ENCODE assay signal across 13 cellular contexts in the genomic region with DNA sequence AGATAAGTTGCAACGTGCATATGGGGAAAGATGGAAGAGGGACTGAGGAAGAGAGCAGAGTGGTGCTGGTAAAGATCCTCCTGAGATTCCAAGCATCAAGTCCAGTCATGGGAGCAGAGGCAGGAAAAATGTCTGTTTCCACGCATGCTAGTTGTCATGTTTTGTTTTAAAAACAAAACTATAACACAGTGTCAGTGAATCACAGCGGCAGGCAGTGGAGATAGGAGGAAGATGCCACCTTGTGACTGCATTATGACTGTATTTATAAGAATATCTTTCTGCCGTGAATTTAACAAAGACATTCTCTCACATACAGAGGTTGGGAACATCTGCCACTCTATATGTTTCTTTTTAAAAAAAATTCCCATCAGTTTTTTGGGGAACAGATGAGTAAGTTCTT. TPM values are rescaled to one million over a fixed set of nuclear protein-coding genes. Genes with fewer than 3 reads are reported as not detected.
DNase-seq lines count a peak whose midpoint lies in the region; ATAC-seq, FAIRE-seq and TF ChIP-seq lines count a peak whose summit lies in the region.
"Had no signal": no experiment of that assay in that cellular context is flagged by ENCODE, and none has a peak within 500 bp of the region (broad histone marks: within the 10 kb centered on the region; RNA-seq: fewer than 3 reads in every experiment).

No MANE protein-coding gene starts in this region.

- peaks cover 0 to 9% of the 10 kb centered on the region in 2 donors for H3K4me1 ChIP-seq in left lung

- POLR2A ChIA-PET in HEK293T (lab: Yijun Ruan, JAX), result no interaction called here

- CTCF ChIA-PET in HEK293T (lab: Yijun Ruan, JAX), result no interaction called here

- DNase-seq in AG20443 (ENCODE audit: low spot score) (peak; percentile 38), HTR-8/SVneo (ENCODE audit: insufficient read length, low spot score) (peak; percentile 21), left lung (no peak), HEK293T (ENCODE audit: extremely low spot score) (no peak)
- DNase-seq: activated naive CD8-positive, alpha-beta T cell treated with anti-CD3 and anti-CD28 coated beads, Interleukin-2, amount 10 ng/mL, durations not matched to agents 7 days and 5 days; DND-41; heart left ventricle; NCI-H1417 treated with DMSO at 0.1 percent for 48 hours; stimulated activated CD4-positive, alpha-beta T cell treated with anti-CD3 and anti-CD28 coated beads, Interleukin-4, amount 100 ng/mL, for 1 hour; stimulated activated naive CD8-positive, alpha-beta T cell treated with anti-CD3 and anti-CD28 coated beads, Interleukin-15, amount 100 ng/mL, for 72 hours had no signal

- no peak overlapping the region for H3K4me3 ChIP-seq in left lung
- H3K4me3 ChIP-seq: heart left ventricle had no signal

- intact Hi-C loops in left lung (cut with DNase I), result no loop called here

- peaks cover 26 to 41% of the 10 kb centered on the region in 2 donors for H3K27me3 ChIP-seq in left lung

- ATAC-seq in left lung (peak; percentile 30), HG02973 (IDR thresholded peaks at IDR 0.05; ENCODE audit: unreplicated experiment) (no peak), GM21515 (IDR thresholded peaks at IDR 0.05; ENCODE audit: unreplicated experiment) (no peak)
- ATAC-seq: heart left ventricle; stimulated activated naive CD8-positive, alpha-beta T cell treated with anti-CD3 and anti-CD28 coated beads, Interleukin-15, amount 100 ng/mL, for 72 hours had no signal

- peak; percentile 31 for FAIRE-seq in HTR-8/SVneo (lab: Jason Lieb, UNC)

- no peaks in the 10 kb centered on the region for H3K9me3 ChIP-seq in left lung

- H3K36me3 ChIP-seq in left lung, result no peaks in the 10 kb centered on the region
- H3K36me3 ChIP-seq: heart left ventricle had no signal

- no peak overlapping the region for H3K27ac ChIP-seq in VCaP
- no peak overlapping the region for H3K27ac ChIP-seq in left lung
- H3K27ac ChIP-seq: heart left ventricle had no signal

- peak; percentile 88 for TF ChIP-seq CTCF in VCaP (conservative IDR thresholded peaks at IDR 0.05)
- no peak for TF ChIP-seq CTCF in left lung (IDR thresholded peaks at IDR 0.05)

TF ChIP-seq in HEK293T, 16 proteins besides CTCF, POLR2A, EP300 and RAD21:
- no peak for TF ChIP-seq ELF4 (IDR thresholded peaks at IDR 0.05)
- TF ChIP-seq CTBP1 (IDR thresholded peaks at IDR 0.05; ENCODE audit: borderline replicate concordance), result no peak
- TF ChIP-seq, protein P1, sequence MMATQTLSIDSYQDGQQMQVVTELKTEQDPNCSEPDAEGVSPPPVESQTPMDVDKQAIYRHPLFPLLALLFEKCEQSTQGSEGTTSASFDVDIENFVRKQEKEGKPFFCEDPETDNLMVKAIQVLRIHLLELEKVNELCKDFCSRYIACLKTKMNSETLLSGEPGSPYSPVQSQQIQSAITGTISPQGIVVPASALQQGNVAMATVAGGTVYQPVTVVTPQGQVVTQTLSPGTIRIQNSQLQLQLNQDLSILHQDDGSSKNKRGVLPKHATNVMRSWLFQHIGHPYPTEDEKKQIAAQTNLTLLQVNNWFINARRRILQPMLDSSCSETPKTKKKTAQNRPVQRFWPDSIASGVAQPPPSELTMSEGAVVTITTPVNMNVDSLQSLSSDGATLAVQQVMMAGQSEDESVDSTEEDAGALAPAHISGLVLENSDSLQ (IDR thresholded peaks at IDR 0.05), result no peak
- no peak for TF ChIP-seq LEF1 (IDR thresholded peaks at IDR 0.05; ENCODE audit: borderline replicate concordance)
- no peak for TF ChIP-seq L3MBTL2 (conservative IDR thresholded peaks at IDR 0.05)
- no peak for TF ChIP-seq FOXA1 (IDR thresholded peaks at IDR 0.05)
- no peak for TF ChIP-seq SP1 (IDR thresholded peaks at IDR 0.05)
- TF ChIP-seq NFRKB (IDR thresholded peaks at IDR 0.05), result no peak
- no peak for TF ChIP-seq TARDBP (IDR thresholded peaks at IDR 0.05)
- TF ChIP-seq FOXM1 (IDR thresholded peaks at IDR 0.05; ENCODE audit: borderline replicate concordance), result no peak
- no peak for TF ChIP-seq FOXK2 (IDR thresholded peaks at IDR 0.05)
- TF ChIP-seq ARNT (IDR thresholded peaks at IDR 0.05), result no peak
- no peak for TF ChIP-seq SUZ12 (IDR thresholded peaks at IDR 0.05)
- no peak for TF ChIP-seq ZNF384 (IDR thresholded peaks at IDR 0.05)
- no peak for TF ChIP-seq HDGF (IDR thresholded peaks at IDR 0.05; ENCODE audit: borderline replicate concordance)
- no peak for TF ChIP-seq BHLHE40 (IDR thresholded peaks at IDR 0.05; ENCODE audit: borderline replicate concordance)

RNA-seq across cellular contexts. Expression of gene SVEP1, which starts 3.7 kb away (rescaled TPM):
- total RNA-seq in left lung, result 10 to 100 TPM; 24.2 to 36.2 TPM
- total RNA-seq: activated naive CD8-positive, alpha-beta T cell treated with anti-CD3 and anti-CD28 coated beads, Interleukin-2, amount 10 ng/mL, durations not matched to agents 7 days and 5 days had no signal

Comparison
In these comparisons a context has a peak if more than half of its experiments do, and no peak if none do; other contexts are left out.
1. DNase-seq: peak in AG20443 (single experiment) and HTR-8/SVneo (single experiment); none in left lung (0 of 2) and HEK293T (single experiment).